ENCODE assay signal across 1 cellular context in the genomic region with DNA sequence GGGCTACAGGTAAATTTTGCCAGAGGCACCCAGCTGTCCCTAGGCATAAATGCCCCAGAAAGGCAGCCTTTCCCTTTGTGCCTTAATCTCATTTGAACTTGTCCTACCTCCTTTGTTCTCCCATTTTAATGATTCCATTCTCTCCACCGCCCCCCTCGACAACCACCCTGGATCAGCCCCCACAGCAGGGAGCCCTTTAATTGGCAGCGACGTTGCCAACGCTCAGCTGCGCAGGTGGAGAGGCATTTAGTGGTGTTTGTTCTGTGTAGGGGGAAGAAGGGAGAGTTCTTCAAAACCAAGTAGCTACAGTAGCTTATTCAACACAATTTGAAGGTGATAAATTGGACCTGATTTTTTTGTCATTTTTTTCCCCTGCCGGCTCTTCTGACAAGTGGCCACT.
TF ChIP-seq lines count a peak whose summit lies in the region.

No MANE protein-coding gene starts in this region.

TF ChIP-seq in WTC11, 78 proteins besides CTCF, POLR2A, EP300 and RAD21 (continued from another document):
- TF ChIP-seq NR1H2 (CRISPR knock-in tag; IDR thresholded peaks at IDR 0.05): no peak
- TF ChIP-seq, protein P1, sequence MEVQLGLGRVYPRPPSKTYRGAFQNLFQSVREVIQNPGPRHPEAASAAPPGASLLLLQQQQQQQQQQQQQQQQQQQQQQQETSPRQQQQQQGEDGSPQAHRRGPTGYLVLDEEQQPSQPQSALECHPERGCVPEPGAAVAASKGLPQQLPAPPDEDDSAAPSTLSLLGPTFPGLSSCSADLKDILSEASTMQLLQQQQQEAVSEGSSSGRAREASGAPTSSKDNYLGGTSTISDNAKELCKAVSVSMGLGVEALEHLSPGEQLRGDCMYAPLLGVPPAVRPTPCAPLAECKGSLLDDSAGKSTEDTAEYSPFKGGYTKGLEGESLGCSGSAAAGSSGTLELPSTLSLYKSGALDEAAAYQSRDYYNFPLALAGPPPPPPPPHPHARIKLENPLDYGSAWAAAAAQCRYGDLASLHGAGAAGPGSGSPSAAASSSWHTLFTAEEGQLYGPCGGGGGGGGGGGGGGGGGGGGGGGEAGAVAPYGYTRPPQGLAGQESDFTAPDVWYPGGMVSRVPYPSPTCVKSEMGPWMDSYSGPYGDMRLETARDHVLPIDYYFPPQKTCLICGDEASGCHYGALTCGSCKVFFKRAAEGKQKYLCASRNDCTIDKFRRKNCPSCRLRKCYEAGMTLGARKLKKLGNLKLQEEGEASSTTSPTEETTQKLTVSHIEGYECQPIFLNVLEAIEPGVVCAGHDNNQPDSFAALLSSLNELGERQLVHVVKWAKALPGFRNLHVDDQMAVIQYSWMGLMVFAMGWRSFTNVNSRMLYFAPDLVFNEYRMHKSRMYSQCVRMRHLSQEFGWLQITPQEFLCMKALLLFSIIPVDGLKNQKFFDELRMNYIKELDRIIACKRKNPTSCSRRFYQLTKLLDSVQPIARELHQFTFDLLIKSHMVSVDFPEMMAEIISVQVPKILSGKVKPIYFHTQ (CRISPR knock-in tag; IDR thresholded peaks at IDR 0.05): no peak
- TF ChIP-seq, protein P2, sequence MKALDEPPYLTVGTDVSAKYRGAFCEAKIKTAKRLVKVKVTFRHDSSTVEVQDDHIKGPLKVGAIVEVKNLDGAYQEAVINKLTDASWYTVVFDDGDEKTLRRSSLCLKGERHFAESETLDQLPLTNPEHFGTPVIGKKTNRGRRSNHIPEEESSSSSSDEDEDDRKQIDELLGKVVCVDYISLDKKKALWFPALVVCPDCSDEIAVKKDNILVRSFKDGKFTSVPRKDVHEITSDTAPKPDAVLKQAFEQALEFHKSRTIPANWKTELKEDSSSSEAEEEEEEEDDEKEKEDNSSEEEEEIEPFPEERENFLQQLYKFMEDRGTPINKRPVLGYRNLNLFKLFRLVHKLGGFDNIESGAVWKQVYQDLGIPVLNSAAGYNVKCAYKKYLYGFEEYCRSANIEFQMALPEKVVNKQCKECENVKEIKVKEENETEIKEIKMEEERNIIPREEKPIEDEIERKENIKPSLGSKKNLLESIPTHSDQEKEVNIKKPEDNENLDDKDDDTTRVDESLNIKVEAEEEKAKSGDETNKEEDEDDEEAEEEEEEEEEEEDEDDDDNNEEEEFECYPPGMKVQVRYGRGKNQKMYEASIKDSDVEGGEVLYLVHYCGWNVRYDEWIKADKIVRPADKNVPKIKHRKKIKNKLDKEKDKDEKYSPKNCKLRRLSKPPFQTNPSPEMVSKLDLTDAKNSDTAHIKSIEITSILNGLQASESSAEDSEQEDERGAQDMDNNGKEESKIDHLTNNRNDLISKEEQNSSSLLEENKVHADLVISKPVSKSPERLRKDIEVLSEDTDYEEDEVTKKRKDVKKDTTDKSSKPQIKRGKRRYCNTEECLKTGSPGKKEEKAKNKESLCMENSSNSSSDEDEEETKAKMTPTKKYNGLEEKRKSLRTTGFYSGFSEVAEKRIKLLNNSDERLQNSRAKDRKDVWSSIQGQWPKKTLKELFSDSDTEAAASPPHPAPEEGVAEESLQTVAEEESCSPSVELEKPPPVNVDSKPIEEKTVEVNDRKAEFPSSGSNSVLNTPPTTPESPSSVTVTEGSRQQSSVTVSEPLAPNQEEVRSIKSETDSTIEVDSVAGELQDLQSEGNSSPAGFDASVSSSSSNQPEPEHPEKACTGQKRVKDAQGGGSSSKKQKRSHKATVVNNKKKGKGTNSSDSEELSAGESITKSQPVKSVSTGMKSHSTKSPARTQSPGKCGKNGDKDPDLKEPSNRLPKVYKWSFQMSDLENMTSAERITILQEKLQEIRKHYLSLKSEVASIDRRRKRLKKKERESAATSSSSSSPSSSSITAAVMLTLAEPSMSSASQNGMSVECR (CRISPR knock-in tag; IDR thresholded peaks at IDR 0.05; ENCODE audit: borderline replicate concordance): no peak
- TF ChIP-seq SOX15 (CRISPR knock-in tag; IDR thresholded peaks at IDR 0.05): no peak
- TF ChIP-seq, protein P3, sequence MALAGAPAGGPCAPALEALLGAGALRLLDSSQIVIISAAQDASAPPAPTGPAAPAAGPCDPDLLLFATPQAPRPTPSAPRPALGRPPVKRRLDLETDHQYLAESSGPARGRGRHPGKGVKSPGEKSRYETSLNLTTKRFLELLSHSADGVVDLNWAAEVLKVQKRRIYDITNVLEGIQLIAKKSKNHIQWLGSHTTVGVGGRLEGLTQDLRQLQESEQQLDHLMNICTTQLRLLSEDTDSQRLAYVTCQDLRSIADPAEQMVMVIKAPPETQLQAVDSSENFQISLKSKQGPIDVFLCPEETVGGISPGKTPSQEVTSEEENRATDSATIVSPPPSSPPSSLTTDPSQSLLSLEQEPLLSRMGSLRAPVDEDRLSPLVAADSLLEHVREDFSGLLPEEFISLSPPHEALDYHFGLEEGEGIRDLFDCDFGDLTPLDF (CRISPR knock-in tag; IDR thresholded peaks at IDR 0.05): no peak
- TF ChIP-seq, protein P4, sequence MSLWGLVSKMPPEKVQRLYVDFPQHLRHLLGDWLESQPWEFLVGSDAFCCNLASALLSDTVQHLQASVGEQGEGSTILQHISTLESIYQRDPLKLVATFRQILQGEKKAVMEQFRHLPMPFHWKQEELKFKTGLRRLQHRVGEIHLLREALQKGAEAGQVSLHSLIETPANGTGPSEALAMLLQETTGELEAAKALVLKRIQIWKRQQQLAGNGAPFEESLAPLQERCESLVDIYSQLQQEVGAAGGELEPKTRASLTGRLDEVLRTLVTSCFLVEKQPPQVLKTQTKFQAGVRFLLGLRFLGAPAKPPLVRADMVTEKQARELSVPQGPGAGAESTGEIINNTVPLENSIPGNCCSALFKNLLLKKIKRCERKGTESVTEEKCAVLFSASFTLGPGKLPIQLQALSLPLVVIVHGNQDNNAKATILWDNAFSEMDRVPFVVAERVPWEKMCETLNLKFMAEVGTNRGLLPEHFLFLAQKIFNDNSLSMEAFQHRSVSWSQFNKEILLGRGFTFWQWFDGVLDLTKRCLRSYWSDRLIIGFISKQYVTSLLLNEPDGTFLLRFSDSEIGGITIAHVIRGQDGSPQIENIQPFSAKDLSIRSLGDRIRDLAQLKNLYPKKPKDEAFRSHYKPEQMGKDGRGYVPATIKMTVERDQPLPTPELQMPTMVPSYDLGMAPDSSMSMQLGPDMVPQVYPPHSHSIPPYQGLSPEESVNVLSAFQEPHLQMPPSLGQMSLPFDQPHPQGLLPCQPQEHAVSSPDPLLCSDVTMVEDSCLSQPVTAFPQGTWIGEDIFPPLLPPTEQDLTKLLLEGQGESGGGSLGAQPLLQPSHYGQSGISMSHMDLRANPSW (CRISPR knock-in tag; conservative IDR thresholded peaks at IDR 0.05; ENCODE audit: low read depth): no peak
- no peak for TF ChIP-seq HMGA2 (CRISPR knock-in tag; IDR thresholded peaks at IDR 0.05)
- TF ChIP-seq CREB1 (CRISPR knock-in tag; IDR thresholded peaks at IDR 0.05): no peak
- TF ChIP-seq GTF2I (CRISPR knock-in tag; conservative IDR thresholded peaks at IDR 0.05): no peak
- TF ChIP-seq, protein P5, sequence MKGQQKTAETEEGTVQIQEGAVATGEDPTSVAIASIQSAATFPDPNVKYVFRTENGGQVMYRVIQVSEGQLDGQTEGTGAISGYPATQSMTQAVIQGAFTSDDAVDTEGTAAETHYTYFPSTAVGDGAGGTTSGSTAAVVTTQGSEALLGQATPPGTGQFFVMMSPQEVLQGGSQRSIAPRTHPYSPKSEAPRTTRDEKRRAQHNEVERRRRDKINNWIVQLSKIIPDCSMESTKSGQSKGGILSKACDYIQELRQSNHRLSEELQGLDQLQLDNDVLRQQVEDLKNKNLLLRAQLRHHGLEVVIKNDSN (CRISPR knock-in tag; IDR thresholded peaks at IDR 0.05): no peak
- TF ChIP-seq NFATC4 (CRISPR knock-in tag; IDR thresholded peaks at IDR 0.05): no peak
- TF ChIP-seq, protein P6, sequence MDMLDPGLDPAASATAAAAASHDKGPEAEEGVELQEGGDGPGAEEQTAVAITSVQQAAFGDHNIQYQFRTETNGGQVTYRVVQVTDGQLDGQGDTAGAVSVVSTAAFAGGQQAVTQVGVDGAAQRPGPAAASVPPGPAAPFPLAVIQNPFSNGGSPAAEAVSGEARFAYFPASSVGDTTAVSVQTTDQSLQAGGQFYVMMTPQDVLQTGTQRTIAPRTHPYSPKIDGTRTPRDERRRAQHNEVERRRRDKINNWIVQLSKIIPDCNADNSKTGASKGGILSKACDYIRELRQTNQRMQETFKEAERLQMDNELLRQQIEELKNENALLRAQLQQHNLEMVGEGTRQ (CRISPR knock-in tag; IDR thresholded peaks at IDR 0.05): no peak
